In genomic region chr17:66661411-66661843, GRCh38 we compare ENCODE assay signal across 12 cellular contexts.
A peak's percentile ranks its signal among the peaks of the same experiment; 100 is the strongest.
DNase-seq lines count a peak whose midpoint lies in the region; ATAC-seq, FAIRE-seq and TF ChIP-seq lines count a peak whose summit lies in the region.
"Had no signal": no experiment of that assay in that cellular context is flagged by ENCODE, and none has a peak within 500 bp of the region (broad histone marks: within the 10 kb centered on the region; RNA-seq: fewer than 3 reads in every experiment).

No MANE protein-coding gene starts in this region.

- DNase-seq in COR-L47 (lab: John Stamatoyannopoulos, UW) = peak; percentile 89
- DNase-seq in HFFc6 = peak; percentile 6
- peak; percentile 87 for DNase-seq in RCC 7860 (ENCODE audit: low spot score)
- peak; percentile 65 to 78 for DNase-seq in foreskin keratinocyte
- DNase-seq in NCI-H2171 (lab: John Stamatoyannopoulos, UW) = no peak
- DNase-seq in DMS114 treated with DMSO at 0.1 percent for 48 hours (lab: John Stamatoyannopoulos, UW; ENCODE audit: unreplicated experiment) = no peak
- DNase-seq in mesothelial cell of epicardium (ENCODE audit: low spot score in 2 of 2, unreplicated experiment in 2 of 2) = no peak
- no peak for DNase-seq in WERI-Rb-1
- DNase-seq: head of caudate nucleus, occipital lobe had no signal

- peak; percentile 89 for FAIRE-seq in RCC 7860 (lab: Jason Lieb, UNC)

- H3K27me3 ChIP-seq in foreskin keratinocyte (no peaks in the 10 kb centered on the region), WERI-Rb-1 (ENCODE audit: insufficient read depth, low read depth, severe bottlenecking) (no peaks in the 10 kb centered on the region)

- H3K27ac Mint-ChIP-seq in HFFc6 (no peak overlapping the region; the same call in 1 of the 2 replicates), mesothelial cell of epicardium (no peak overlapping the region)
- H3K27ac Mint-ChIP-seq: GM23338 had no signal

- H3K9me3 ChIP-seq in WERI-Rb-1 (ENCODE audit: severe bottlenecking) = no peaks in the 10 kb centered on the region

- no peak overlapping the region for H3K4me3 ChIP-seq in WERI-Rb-1 (ENCODE audit: low read depth, low read length)
- H3K4me3 ChIP-seq: GM23338 had no signal

- peak; percentile 73 for ATAC-seq in foreskin keratinocyte

- H3K36me3 ChIP-seq in WERI-Rb-1 = no peaks in the 10 kb centered on the region

- H3K27me3 Mint-ChIP-seq in HFFc6 (ENCODE audit: insufficient read depth) = no peaks in the 10 kb centered on the region; the same call in none of the 2 replicates
- H3K27me3 Mint-ChIP-seq in mesothelial cell of epicardium (ENCODE audit: low read depth) = no peaks in the 10 kb centered on the region

- H3K4me1 Mint-ChIP-seq in HFFc6 (ENCODE audit: low read depth) = peaks cover 20% of the 10 kb centered on the region
- H3K4me1 Mint-ChIP-seq in mesothelial cell of epicardium = peaks cover 10% of the 10 kb centered on the region
- H3K4me1 Mint-ChIP-seq: GM23338 had no signal

- no peak overlapping the region for H3K4me3 Mint-ChIP-seq in HFFc6
- H3K4me3 Mint-ChIP-seq in mesothelial cell of epicardium = no peak overlapping the region
- H3K4me3 Mint-ChIP-seq: GM23338 had no signal

- H3K27ac ChIP-seq in foreskin keratinocyte (no peak overlapping the region), WERI-Rb-1 (no peak overlapping the region)
- H3K27ac ChIP-seq: KMS-11 had no signal

- peaks cover 55% of the 10 kb centered on the region for H3K36me3 Mint-ChIP-seq in HFFc6 (ENCODE audit: low read depth)
- H3K36me3 Mint-ChIP-seq in mesothelial cell of epicardium = peaks cover 2% of the 10 kb centered on the region

- H3K9me3 Mint-ChIP-seq in HFFc6 (no peaks in the 10 kb centered on the region), mesothelial cell of epicardium (no peaks in the 10 kb centered on the region)

- TF ChIP-seq CTCF in HFFc6 (IDR thresholded peaks at IDR 0.05) (no peak), foreskin keratinocyte (conservative IDR thresholded peaks at IDR 0.05) (no peak), mesothelial cell of epicardium (IDR thresholded peaks at IDR 0.05; ENCODE audit: unreplicated experiment) (no peak), WERI-Rb-1 (IDR thresholded peaks at IDR 0.05; ENCODE audit: low read depth, low read length) (no peak)

- peaks cover under 1% of the 10 kb centered on the region for H3K4me1 ChIP-seq in foreskin keratinocyte

Comparison
In these comparisons a context has a peak if more than half of its experiments do, and no peak if none do; other contexts are left out.
1. DNase-seq: peak in COR-L47 (single experiment), HFFc6 (single experiment), RCC 7860 (single experiment) and foreskin keratinocyte (2 of 2); none in NCI-H2171 (single experiment), DMS114 treated with DMSO at 0.1 percent for 48 hours (single experiment), mesothelial cell of epicardium (0 of 2) and WERI-Rb-1 (single experiment).